10 cellular contexts compared by ENCODE assay signal in genomic region chr9:131417264-131418142, GRCh38. TPM values are rescaled to one million over a fixed set of nuclear protein-coding genes. Genes with fewer than 3 reads are reported as not detected.
DNase-seq lines count a peak whose midpoint lies in the region; ATAC-seq and TF ChIP-seq lines count a peak whose summit lies in the region.
"Had no signal": no experiment of that assay in that cellular context is flagged by ENCODE, and none has a peak within 500 bp of the region (broad histone marks: within the 10 kb centered on the region; RNA-seq: fewer than 3 reads in every experiment).

No MANE protein-coding gene starts in this region.

- peak; percentile 46 for ATAC-seq in activated B cell treated with CpG ODN at 0.5 μM for 24 hours (ENCODE audit: low read depth)
- no peak for ATAC-seq in GM21423 (IDR thresholded peaks at IDR 0.05; ENCODE audit: unreplicated experiment)
- ATAC-seq in GM18519 (IDR thresholded peaks at IDR 0.05; ENCODE audit: low FRiP score, unreplicated experiment): no peak

- H3K27me3 ChIP-seq in layer of hippocampus (ENCODE audit: control insufficient read depth, insufficient read depth, low read length) (no peaks in the 10 kb centered on the region), suprapubic skin (no peaks in the 10 kb centered on the region)

- H3K4me1 Mint-ChIP-seq in activated CD4-positive, alpha-beta T cell treated with anti-CD3 and anti-CD28 coated beads, Interleukin-2, amount 10 ng/mL, durations not matched to agents 24 days and 14 days: peaks cover 62% of the 10 kb centered on the region
- H3K4me1 Mint-ChIP-seq in activated B cell treated with CpG ODN at 0.5 μM for 24 hours: peaks cover 82% of the 10 kb centered on the region

- peak overlapping the region; percentile 96 for H3K27ac Mint-ChIP-seq in activated CD4-positive, alpha-beta T cell treated with anti-CD3 and anti-CD28 coated beads, Interleukin-2, amount 10 ng/mL, durations not matched to agents 24 days and 14 days
- peak overlapping the region; percentile 79 for H3K27ac Mint-ChIP-seq in activated B cell treated with CpG ODN at 0.5 μM for 24 hours

- peak overlapping the region; percentile 86 for H3K4me3 Mint-ChIP-seq in activated CD4-positive, alpha-beta T cell treated with anti-CD3 and anti-CD28 coated beads, Interleukin-2, amount 10 ng/mL, durations not matched to agents 24 days and 14 days
- peak overlapping the region; percentile 68 for H3K4me3 Mint-ChIP-seq in activated B cell treated with CpG ODN at 0.5 μM for 24 hours

- 50% methylated on average over 13 of the region's 13 CpGs for WGBS in suprapubic skin

- no peaks in the 10 kb centered on the region for H3K9me3 Mint-ChIP-seq in activated CD4-positive, alpha-beta T cell treated with anti-CD3 and anti-CD28 coated beads, Interleukin-2, amount 10 ng/mL, durations not matched to agents 24 days and 14 days
- H3K9me3 Mint-ChIP-seq in activated B cell treated with CpG ODN at 0.5 μM for 24 hours: no peaks in the 10 kb centered on the region

- peaks cover 91% of the 10 kb centered on the region for H3K4me1 ChIP-seq in suprapubic skin

- POLR2A ChIA-PET in activated B cell treated with CpG ODN at 0.5 μM for 24 hours (lab: Charles Lee): interaction anchor here (0.6 to 1.2 kb wide), 5 partner anchors 21 to 117 kb away, joined by 3 to 10 read pairs (median 6); no protein-coding TSS in a partner anchor

- intact Hi-C loops in activated CD4-positive, alpha-beta T cell treated with anti-CD3 and anti-CD28 coated beads, Interleukin-2, amount 10 ng/mL, durations not matched to agents 24 days and 14 days (cut with micrococcal nuclease): loop anchor here (2.0 kb wide), 1 partner anchor 21 kb away; no protein-coding TSS in a partner anchor
- intact Hi-C loops in activated B cell treated with CpG ODN at 0.5 μM for 24 hours (cut with micrococcal nuclease): no loop called here

- no peak for TF ChIP-seq EP300 in suprapubic skin (IDR thresholded peaks at IDR 0.05)

- DNase-seq in activated CD4-positive, alpha-beta T cell treated with anti-CD3 and anti-CD28 coated beads, Interleukin-2, amount 10 ng/mL, durations not matched to agents 24 days and 14 days: peak; percentile 61
- no peak for DNase-seq in activated CD4-positive, alpha-beta T cell treated with anti-CD3 and anti-CD28 coated beads, Interleukin-2, amount 50 U/mL, for 4 hours
- no peak for DNase-seq in activated B cell treated with CpG ODN at 0.5 μM for 24 hours
- no peak for DNase-seq in suprapubic skin (ENCODE audit: low spot score in 2 of 2)
- DNase-seq in NCI-H187 (lab: John Stamatoyannopoulos, UW): no peak
- DNase-seq: activated effector memory CD4-positive, alpha-beta T cell treated with anti-CD3 and anti-CD28 coated beads, Interleukin-2, amount 50 U/mL, for 16 hours; NCI-H524 treated with DMSO at 0.1 percent for 48 hours had no signal

- TF ChIP-seq CTCF in activated B cell treated with CpG ODN at 0.5 μM for 24 hours (IDR thresholded peaks at IDR 0.05) (no peak), suprapubic skin (IDR thresholded peaks at IDR 0.05) (no peak)

- peaks cover 2% of the 10 kb centered on the region for H3K36me3 ChIP-seq in suprapubic skin

- H3K36me3 Mint-ChIP-seq in activated CD4-positive, alpha-beta T cell treated with anti-CD3 and anti-CD28 coated beads, Interleukin-2, amount 10 ng/mL, durations not matched to agents 24 days and 14 days (ENCODE audit: low read depth): peaks cover 37% of the 10 kb centered on the region
- H3K36me3 Mint-ChIP-seq in activated B cell treated with CpG ODN at 0.5 μM for 24 hours (ENCODE audit: low read depth): peaks cover 46% of the 10 kb centered on the region

- no peaks in the 10 kb centered on the region for H3K27me3 Mint-ChIP-seq in activated CD4-positive, alpha-beta T cell treated with anti-CD3 and anti-CD28 coated beads, Interleukin-2, amount 10 ng/mL, durations not matched to agents 24 days and 14 days
- no peaks in the 10 kb centered on the region for H3K27me3 Mint-ChIP-seq in activated B cell treated with CpG ODN at 0.5 μM for 24 hours

- H3K9me3 ChIP-seq in suprapubic skin: no peaks in the 10 kb centered on the region

- peak overlapping the region; percentile 79 for H3K27ac ChIP-seq in layer of hippocampus (ENCODE audit: low read depth, low read length)
- H3K27ac ChIP-seq in suprapubic skin: peak overlapping the region; percentile 53

- H3K4me3 ChIP-seq in suprapubic skin: no peak overlapping the region

- CTCF ChIA-PET in activated B cell treated with CpG ODN at 0.5 μM for 24 hours (lab: Charles Lee): no interaction called here

- no peak for TF ChIP-seq POLR2A in suprapubic skin (IDR thresholded peaks at IDR 0.05)

RNA-seq across cellular contexts. Expression of gene PRRC2B, which starts 23.6 kb away (rescaled TPM):
- total RNA-seq in activated CD4-positive, alpha-beta T cell treated with anti-CD3 and anti-CD28 coated beads, Interleukin-2, amount 10 ng/mL, durations not matched to agents 24 days and 14 days: 114 and 128 TPM in 2 replicates
- total RNA-seq in activated B cell treated with CpG ODN at 0.5 μM for 24 hours (170 and 206 TPM in 2 replicates), suprapubic skin (100 to 1,000 TPM; 153 to 286 (median 240) TPM)
